In the genomic region with DNA sequence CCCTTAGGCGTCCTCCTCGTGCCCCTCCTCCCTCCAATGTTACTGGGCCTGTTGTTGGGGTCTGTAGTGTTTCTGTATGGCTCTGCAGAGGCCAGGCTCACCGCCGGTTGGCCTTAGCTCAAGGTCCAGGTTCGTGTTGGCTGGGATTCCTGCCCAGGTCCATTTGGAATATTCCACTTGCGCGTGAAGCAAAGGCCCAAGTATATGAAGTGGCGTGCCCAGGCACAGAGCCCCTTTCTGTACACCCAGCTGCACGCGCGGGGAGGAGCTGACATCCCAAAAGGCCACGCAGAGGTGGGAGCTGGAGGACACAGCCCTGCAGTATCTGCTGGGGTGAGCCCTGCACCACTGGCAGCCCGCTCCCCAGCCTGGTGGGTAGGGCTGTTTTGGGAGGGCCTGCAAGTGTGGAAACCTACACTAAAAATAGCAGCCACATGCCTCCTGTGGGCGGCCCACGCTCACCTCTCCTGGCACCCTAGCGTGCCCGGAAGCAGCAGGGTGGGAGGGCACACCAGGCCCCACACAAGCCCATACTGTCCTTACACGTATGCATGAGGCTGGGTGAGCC, we compare ENCODE assay signal across 1 cellular context.
TF ChIP-seq lines count a peak whose summit lies in the region.

No MANE protein-coding gene starts in this region.

TF ChIP-seq in HepG2, 621 proteins besides CTCF, POLR2A, EP300 and RAD21 (continued from another document and continues in another):
- TF ChIP-seq ZBTB49 (CRISPR knock-in tag; IDR thresholded peaks at IDR 0.05; ENCODE audit: borderline replicate concordance) (no peak), ZNF317 (CRISPR knock-in tag; IDR thresholded peaks at IDR 0.05) (peak; percentile 95), HNF4A (CRISPR knock-in tag; IDR thresholded peaks at IDR 0.05) (peak; percentile 93), SNAI1 (CRISPR knock-in tag; IDR thresholded peaks at IDR 0.05; ENCODE audit: borderline replicate concordance) (no peak), SALL1 (CRISPR knock-in tag; IDR thresholded peaks at IDR 0.05) (peak; percentile 57), CBX2 (IDR thresholded peaks at IDR 0.05; ENCODE audit: low read depth, low read length) (no peak), CBX2 (CRISPR knock-in tag; IDR thresholded peaks at IDR 0.05; ENCODE audit: low read depth) (no peak), ZNF10 (CRISPR knock-in tag; IDR thresholded peaks at IDR 0.05; ENCODE audit: borderline replicate concordance, low read depth) (no peak), ZSCAN9 (CRISPR knock-in tag; IDR thresholded peaks at IDR 0.05; ENCODE audit: borderline replicate concordance) (no peak), REPIN1 (CRISPR knock-in tag; IDR thresholded peaks at IDR 0.05; ENCODE audit: borderline replicate concordance, low read depth) (no peak), ZNF557 (CRISPR knock-in tag; IDR thresholded peaks at IDR 0.05) (no peak), ZNF713 (CRISPR knock-in tag; IDR thresholded peaks at IDR 0.05) (no peak), ZNF589 (CRISPR knock-in tag; conservative IDR thresholded peaks at IDR 0.05) (no peak), E2F5 (CRISPR knock-in tag; conservative IDR thresholded peaks at IDR 0.05) (no peak), FOXA1 (IDR thresholded peaks at IDR 0.05) (no peak), FOXA1 (CRISPR knock-in tag; IDR thresholded peaks at IDR 0.05) (no peak), ZNF12 (CRISPR knock-in tag; IDR thresholded peaks at IDR 0.05) (no peak), PLSCR1 (CRISPR knock-in tag; IDR thresholded peaks at IDR 0.05; ENCODE audit: borderline replicate concordance) (no peak), ARNTL (CRISPR knock-in tag; IDR thresholded peaks at IDR 0.05) (0 out of 2 replicates have a peak, but pooled peaks have one; percentile 36), CERS6 (CRISPR knock-in tag; IDR thresholded peaks at IDR 0.05) (no peak), ZNF550 (CRISPR knock-in tag; IDR thresholded peaks at IDR 0.05; ENCODE audit: borderline replicate concordance) (no peak), ZNF337 (CRISPR knock-in tag; IDR thresholded peaks at IDR 0.05; ENCODE audit: borderline replicate concordance, low read depth) (no peak), AGO2 (optimal IDR thresholded peaks at IDR 0.05; ENCODE audit: low read depth, low read length) (peak; percentile 24), KAT7 (CRISPR knock-in tag; IDR thresholded peaks at IDR 0.05; ENCODE audit: borderline replicate concordance) (no peak), ATF2 (CRISPR knock-in tag; IDR thresholded peaks at IDR 0.05) (no peak), ZNF160 (CRISPR knock-in tag; IDR thresholded peaks at IDR 0.05) (no peak), STAT5B (CRISPR knock-in tag; IDR thresholded peaks at IDR 0.05) (no peak), ZSCAN12 (CRISPR knock-in tag; IDR thresholded peaks at IDR 0.05) (no peak), FOXC1 (CRISPR knock-in tag; IDR thresholded peaks at IDR 0.05; ENCODE audit: borderline replicate concordance) (no peak), NR2F6 (IDR thresholded peaks at IDR 0.05) (peak; percentile 28; the same call in 1 of the 2 replicates), NR2F6 (CRISPR knock-in tag; IDR thresholded peaks at IDR 0.05) (no peak), ZNF839 (CRISPR knock-in tag; IDR thresholded peaks at IDR 0.05; ENCODE audit: borderline replicate concordance) (no peak), GATAD2A (CRISPR knock-in tag; IDR thresholded peaks at IDR 0.05) (peak; percentile 65)
- TF ChIP-seq, protein P1, sequence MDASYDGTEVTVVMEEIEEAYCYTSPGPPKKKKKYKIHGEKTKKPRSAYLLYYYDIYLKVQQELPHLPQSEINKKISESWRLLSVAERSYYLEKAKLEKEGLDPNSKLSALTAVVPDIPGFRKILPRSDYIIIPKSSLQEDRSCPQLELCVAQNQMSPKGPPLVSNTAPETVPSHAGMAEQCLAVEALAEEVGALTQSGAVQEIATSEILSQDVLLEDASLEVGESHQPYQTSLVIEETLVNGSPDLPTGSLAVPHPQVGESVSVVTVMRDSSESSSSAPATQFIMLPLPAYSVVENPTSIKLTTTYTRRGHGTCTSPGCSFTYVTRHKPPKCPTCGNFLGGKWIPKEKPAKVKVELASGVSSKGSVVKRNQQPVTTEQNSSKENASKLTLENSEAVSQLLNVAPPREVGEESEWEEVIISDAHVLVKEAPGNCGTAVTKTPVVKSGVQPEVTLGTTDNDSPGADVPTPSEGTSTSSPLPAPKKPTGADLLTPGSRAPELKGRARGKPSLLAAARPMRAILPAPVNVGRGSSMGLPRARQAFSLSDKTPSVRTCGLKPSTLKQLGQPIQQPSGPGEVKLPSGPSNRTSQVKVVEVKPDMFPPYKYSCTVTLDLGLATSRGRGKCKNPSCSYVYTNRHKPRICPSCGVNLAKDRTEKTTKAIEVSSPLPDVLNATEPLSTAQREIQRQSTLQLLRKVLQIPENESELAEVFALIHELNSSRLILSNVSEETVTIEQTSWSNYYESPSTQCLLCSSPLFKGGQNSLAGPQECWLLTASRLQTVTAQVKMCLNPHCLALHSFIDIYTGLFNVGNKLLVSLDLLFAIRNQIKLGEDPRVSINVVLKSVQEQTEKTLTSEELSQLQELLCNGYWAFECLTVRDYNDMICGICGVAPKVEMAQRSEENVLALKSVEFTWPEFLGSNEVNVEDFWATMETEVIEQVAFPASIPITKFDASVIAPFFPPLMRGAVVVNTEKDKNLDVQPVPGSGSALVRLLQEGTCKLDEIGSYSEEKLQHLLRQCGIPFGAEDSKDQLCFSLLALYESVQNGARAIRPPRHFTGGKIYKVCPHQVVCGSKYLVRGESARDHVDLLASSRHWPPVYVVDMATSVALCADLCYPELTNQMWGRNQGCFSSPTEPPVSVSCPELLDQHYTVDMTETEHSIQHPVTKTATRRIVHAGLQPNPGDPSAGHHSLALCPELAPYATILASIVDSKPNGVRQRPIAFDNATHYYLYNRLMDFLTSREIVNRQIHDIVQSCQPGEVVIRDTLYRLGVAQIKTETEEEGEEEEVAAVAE (CRISPR knock-in tag; IDR thresholded peaks at IDR 0.05; ENCODE audit: borderline replicate concordance): no peak
- TF ChIP-seq, protein P2, sequence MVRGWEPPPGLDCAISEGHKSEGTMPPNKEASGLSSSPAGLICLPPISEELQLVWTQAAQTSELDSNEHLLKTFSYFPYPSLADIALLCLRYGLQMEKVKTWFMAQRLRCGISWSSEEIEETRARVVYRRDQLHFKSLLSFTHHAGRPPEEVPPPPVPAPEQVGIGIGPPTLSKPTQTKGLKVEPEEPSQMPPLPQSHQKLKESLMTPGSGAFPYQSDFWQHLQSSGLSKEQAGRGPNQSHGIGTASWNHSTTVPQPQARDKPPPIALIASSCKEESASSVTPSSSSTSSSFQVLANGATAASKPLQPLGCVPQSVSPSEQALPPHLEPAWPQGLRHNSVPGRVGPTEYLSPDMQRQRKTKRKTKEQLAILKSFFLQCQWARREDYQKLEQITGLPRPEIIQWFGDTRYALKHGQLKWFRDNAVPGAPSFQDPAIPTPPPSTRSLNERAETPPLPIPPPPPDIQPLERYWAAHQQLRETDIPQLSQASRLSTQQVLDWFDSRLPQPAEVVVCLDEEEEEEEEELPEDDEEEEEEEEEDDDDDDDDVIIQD (CRISPR knock-in tag; IDR thresholded peaks at IDR 0.05; ENCODE audit: low read depth): no peak
- TF ChIP-seq, protein P3, sequence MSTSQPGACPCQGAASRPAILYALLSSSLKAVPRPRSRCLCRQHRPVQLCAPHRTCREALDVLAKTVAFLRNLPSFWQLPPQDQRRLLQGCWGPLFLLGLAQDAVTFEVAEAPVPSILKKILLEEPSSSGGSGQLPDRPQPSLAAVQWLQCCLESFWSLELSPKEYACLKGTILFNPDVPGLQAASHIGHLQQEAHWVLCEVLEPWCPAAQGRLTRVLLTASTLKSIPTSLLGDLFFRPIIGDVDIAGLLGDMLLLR (CRISPR knock-in tag; IDR thresholded peaks at IDR 0.05): no peak
- TF ChIP-seq, protein P4, sequence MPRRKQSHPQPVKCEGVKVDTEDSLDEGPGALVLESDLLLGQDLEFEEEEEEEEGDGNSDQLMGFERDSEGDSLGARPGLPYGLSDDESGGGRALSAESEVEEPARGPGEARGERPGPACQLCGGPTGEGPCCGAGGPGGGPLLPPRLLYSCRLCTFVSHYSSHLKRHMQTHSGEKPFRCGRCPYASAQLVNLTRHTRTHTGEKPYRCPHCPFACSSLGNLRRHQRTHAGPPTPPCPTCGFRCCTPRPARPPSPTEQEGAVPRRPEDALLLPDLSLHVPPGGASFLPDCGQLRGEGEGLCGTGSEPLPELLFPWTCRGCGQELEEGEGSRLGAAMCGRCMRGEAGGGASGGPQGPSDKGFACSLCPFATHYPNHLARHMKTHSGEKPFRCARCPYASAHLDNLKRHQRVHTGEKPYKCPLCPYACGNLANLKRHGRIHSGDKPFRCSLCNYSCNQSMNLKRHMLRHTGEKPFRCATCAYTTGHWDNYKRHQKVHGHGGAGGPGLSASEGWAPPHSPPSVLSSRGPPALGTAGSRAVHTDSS (CRISPR knock-in tag; conservative IDR thresholded peaks at IDR 0.05): no peak
- TF ChIP-seq, protein P5, sequence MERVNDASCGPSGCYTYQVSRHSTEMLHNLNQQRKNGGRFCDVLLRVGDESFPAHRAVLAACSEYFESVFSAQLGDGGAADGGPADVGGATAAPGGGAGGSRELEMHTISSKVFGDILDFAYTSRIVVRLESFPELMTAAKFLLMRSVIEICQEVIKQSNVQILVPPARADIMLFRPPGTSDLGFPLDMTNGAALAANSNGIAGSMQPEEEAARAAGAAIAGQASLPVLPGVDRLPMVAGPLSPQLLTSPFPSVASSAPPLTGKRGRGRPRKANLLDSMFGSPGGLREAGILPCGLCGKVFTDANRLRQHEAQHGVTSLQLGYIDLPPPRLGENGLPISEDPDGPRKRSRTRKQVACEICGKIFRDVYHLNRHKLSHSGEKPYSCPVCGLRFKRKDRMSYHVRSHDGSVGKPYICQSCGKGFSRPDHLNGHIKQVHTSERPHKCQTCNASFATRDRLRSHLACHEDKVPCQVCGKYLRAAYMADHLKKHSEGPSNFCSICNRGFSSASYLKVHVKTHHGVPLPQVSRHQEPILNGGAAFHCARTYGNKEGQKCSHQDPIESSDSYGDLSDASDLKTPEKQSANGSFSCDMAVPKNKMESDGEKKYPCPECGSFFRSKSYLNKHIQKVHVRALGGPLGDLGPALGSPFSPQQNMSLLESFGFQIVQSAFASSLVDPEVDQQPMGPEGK (CRISPR knock-in tag; IDR thresholded peaks at IDR 0.05): peak; percentile 36; the same call in 1 of the 2 replicates
